29 cellular contexts compared by ENCODE assay signal in the genomic region with DNA sequence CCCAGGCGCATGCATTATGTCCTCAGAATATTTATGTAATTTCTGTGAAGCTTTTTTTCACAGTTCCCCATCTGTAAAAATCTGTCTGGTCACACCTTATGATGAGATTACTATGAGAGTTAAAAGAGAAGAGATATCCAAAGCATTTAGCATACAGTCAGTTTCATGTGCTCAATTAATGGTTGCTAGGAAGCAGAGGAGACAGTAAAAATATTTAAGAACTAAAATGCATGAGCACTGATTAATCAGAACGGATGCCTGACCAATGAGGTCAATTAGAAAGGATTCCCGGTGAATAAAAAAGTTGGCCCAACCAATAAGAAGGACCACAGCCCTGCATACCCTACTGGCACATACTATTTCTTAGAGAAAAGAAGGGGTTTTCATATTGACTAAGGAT.
"Had no signal": no experiment of that assay in that cellular context is flagged by ENCODE, and none has a peak within 500 bp of the region (broad histone marks: within the 10 kb centered on the region; RNA-seq: fewer than 3 reads in every experiment).

No MANE protein-coding gene starts in this region.

- H3K4me3 Mint-ChIP-seq: dendritic cell treated with granulocyte-macrophage colony-stimulating factor and Interleukin-4, amounts not matched to agents 40 ng/mL and 50 ng/mL, for 4 days; endodermal cell; mesothelial cell of epicardium; naive B cell; natural killer cell treated with Interleukin-12 subunit alpha and Interleukin-12 subunit beta and Interleukin-15 and Interleukin-18, amount 100 ng/mL, for 72 hours; neural crest cell; stimulated activated naive B cell treated with anti-CD40 and anti-IgM and Interleukin-4, amounts not matched to agents 10 μg/mL and 1 μg/mL and 100 μg/mL, for 72 hours; stimulated activated naive CD8-positive, alpha-beta T cell treated with anti-CD3 and anti-CD28 coated beads, Interleukin-15, Interleukin-2, amounts not matched to agents 100 ng/mL and 50 ng/mL, for 24 hours had no signal

- H3K27ac Mint-ChIP-seq: dendritic cell treated with granulocyte-macrophage colony-stimulating factor and Interleukin-4, amounts not matched to agents 40 ng/mL and 50 ng/mL, for 4 days; endodermal cell; mesothelial cell of epicardium; natural killer cell treated with Interleukin-12 subunit alpha and Interleukin-12 subunit beta and Interleukin-15 and Interleukin-18, amount 100 ng/mL, for 72 hours; progenitor cell of endocrine pancreas; stimulated activated naive B cell treated with anti-CD40 and anti-IgM and Interleukin-4, amounts not matched to agents 10 μg/mL and 1 μg/mL and 100 μg/mL, for 72 hours; stimulated activated naive CD8-positive, alpha-beta T cell treated with anti-CD3 and anti-CD28 coated beads, Interleukin-15, Interleukin-2, amounts not matched to agents 100 ng/mL and 50 ng/mL, for 24 hours had no signal

- H3K36me3 ChIP-seq: esophagus muscularis mucosa, gastroesophageal sphincter, heart left ventricle, right lobe of liver, thoracic aorta, tibial nerve, upper lobe of right lung, uterus had no signal

- FAIRE-seq: endothelial cell of umbilical vein, kidney, small intestine had no signal

- H3K4me1 Mint-ChIP-seq: naive B cell; neural crest cell; stimulated activated naive B cell treated with anti-CD40 and anti-IgM and Interleukin-4, amounts not matched to agents 10 μg/mL and 1 μg/mL and 100 μg/mL, for 72 hours had no signal

- H3K4me3 ChIP-seq: esophagus muscularis mucosa, gastroesophageal sphincter, heart left ventricle, hepatocyte, mucosa of descending colon, right lobe of liver, thoracic aorta, tibial nerve, upper lobe of right lung, uterus had no signal

- H3K4me1 ChIP-seq: gastroesophageal sphincter, heart left ventricle, parathyroid adenoma, right lobe of liver, tibial nerve, upper lobe of right lung, uterus had no signal

- H3K4me2 ChIP-seq: hepatocyte had no signal

- H3K27ac ChIP-seq: esophagus muscularis mucosa, foreskin keratinocyte, gastroesophageal sphincter, heart left ventricle, hepatocyte, parathyroid adenoma, right lobe of liver, thoracic aorta, tibial nerve, upper lobe of right lung, uterus had no signal

- H2AFZ ChIP-seq: hepatocyte, parathyroid adenoma had no signal

- ATAC-seq: foreskin keratinocyte; gastroesophageal sphincter; heart left ventricle; left lobe of liver; mucosa of descending colon; natural killer cell treated with Interleukin-12 subunit alpha and Interleukin-12 subunit beta and Interleukin-15 and Interleukin-18, amount 100 ng/mL, for 72 hours; right lobe of liver; stimulated activated naive B cell treated with anti-CD40 and anti-IgM and Interleukin-4, amounts not matched to agents 10 μg/mL and 1 μg/mL and 100 μg/mL, for 72 hours; upper lobe of right lung had no signal

- H3K27me3 Mint-ChIP-seq: progenitor cell of endocrine pancreas had no signal

- H3K9me3 Mint-ChIP-seq: dendritic cell treated with granulocyte-macrophage colony-stimulating factor and Interleukin-4, amounts not matched to agents 40 ng/mL and 50 ng/mL, for 4 days; endodermal cell; mesothelial cell of epicardium; naive B cell; natural killer cell treated with Interleukin-12 subunit alpha and Interleukin-12 subunit beta and Interleukin-15 and Interleukin-18, amount 100 ng/mL, for 72 hours; neural crest cell; stimulated activated naive B cell treated with anti-CD40 and anti-IgM and Interleukin-4, amounts not matched to agents 10 μg/mL and 1 μg/mL and 100 μg/mL, for 72 hours; stimulated activated naive CD8-positive, alpha-beta T cell treated with anti-CD3 and anti-CD28 coated beads, Interleukin-15, Interleukin-2, amounts not matched to agents 100 ng/mL and 50 ng/mL, for 24 hours had no signal

- H3K9ac ChIP-seq: parathyroid adenoma had no signal

- H3K79me2 ChIP-seq: hepatocyte, parathyroid adenoma had no signal

- H3K36me3 Mint-ChIP-seq: mesothelial cell of epicardium; naive B cell; natural killer cell treated with Interleukin-12 subunit alpha and Interleukin-12 subunit beta and Interleukin-15 and Interleukin-18, amount 100 ng/mL, for 72 hours; stimulated activated naive B cell treated with anti-CD40 and anti-IgM and Interleukin-4, amounts not matched to agents 10 μg/mL and 1 μg/mL and 100 μg/mL, for 72 hours had no signal

- DNase-seq: effector CD8-positive, alpha-beta T cell; endodermal cell; foreskin keratinocyte; heart left ventricle; kidney; mesenchymal stem cell; mucosa of descending colon; naive B cell; right lobe of liver; small intestine; stimulated activated CD4-positive, alpha-beta T cell treated with anti-CD3 and anti-CD28 coated beads, Interleukin-15, amount 100 ng/mL, for 24 hours; stimulated activated CD4-positive, alpha-beta T cell treated with anti-CD3 and anti-CD28 coated beads, Interleukin-2, amount 100 ng/mL, for 48 hours; stimulated activated naive B cell treated with anti-CD40 and anti-IgM and Interleukin-4, amounts not matched to agents 10 μg/mL and 1 μg/mL and 100 μg/mL, for 72 hours; upper lobe of right lung; uterus had no signal

- H3K27me3 ChIP-seq: esophagus muscularis mucosa, foreskin keratinocyte, gastroesophageal sphincter, hepatocyte, right lobe of liver, tibial nerve, upper lobe of right lung, uterus had no signal

- H3K9me3 ChIP-seq: esophagus muscularis mucosa, gastroesophageal sphincter, heart left ventricle, mucosa of descending colon, right lobe of liver, thoracic aorta, tibial nerve, upper lobe of right lung, uterus had no signal
